In genomic region chr3:135862361-135862760, GRCh38 we compare ENCODE assay signal across 26 cellular contexts.
"Had no signal": no experiment of that assay in that cellular context is flagged by ENCODE, and none has a peak within 500 bp of the region (broad histone marks: within the 10 kb centered on the region; RNA-seq: fewer than 3 reads in every experiment).

No MANE protein-coding gene starts in this region.

- H3K4me1 ChIP-seq: esophagus muscularis mucosa, pancreas, spleen, testis, tibial nerve, upper lobe of right lung had no signal

- FAIRE-seq: endometrium, frontal cortex, pancreas had no signal

- H3K36me3 ChIP-seq: esophagus muscularis mucosa, heart left ventricle, pancreas, spleen, tibial nerve, upper lobe of right lung had no signal

- H3K27me3 ChIP-seq: esophagus muscularis mucosa, pancreas, testis, tibial nerve, upper lobe of right lung had no signal

- H3K36me3 Mint-ChIP-seq: naive B cell; stimulated activated memory B cell treated with anti-CD40 and anti-IgM and Interleukin-4, amounts not matched to agents 10 μg/mL and 1 μg/mL and 100 μg/mL, for 72 hours had no signal

- H3K4me3 Mint-ChIP-seq: naive B cell; nephron; stimulated activated memory B cell treated with anti-CD40 and anti-IgM and Interleukin-4, amounts not matched to agents 10 μg/mL and 1 μg/mL and 100 μg/mL, for 72 hours; stimulated activated naive CD8-positive, alpha-beta T cell treated with anti-CD3 and anti-CD28 coated beads, Interleukin-15, Interleukin-2, amounts not matched to agents 100 ng/mL and 50 ng/mL, for 24 hours had no signal

- H3K4me1 Mint-ChIP-seq: naive B cell; stimulated activated memory B cell treated with anti-CD40 and anti-IgM and Interleukin-4, amounts not matched to agents 10 μg/mL and 1 μg/mL and 100 μg/mL, for 72 hours had no signal

- H3K9me3 Mint-ChIP-seq: stimulated activated naive CD8-positive, alpha-beta T cell treated with anti-CD3 and anti-CD28 coated beads, Interleukin-15, Interleukin-2, amounts not matched to agents 100 ng/mL and 50 ng/mL, for 24 hours had no signal

- ATAC-seq: heart left ventricle; left colon; left ventricle myocardium superior; pancreas; right cardiac atrium; stimulated activated memory B cell treated with anti-CD40 and anti-IgM and Interleukin-4, amounts not matched to agents 10 μg/mL and 1 μg/mL and 100 μg/mL, for 72 hours; upper lobe of right lung had no signal

- H3K27ac ChIP-seq: esophagus muscularis mucosa, heart left ventricle, pancreas, spleen, testis, tibial nerve, upper lobe of right lung had no signal

- H3K4me3 ChIP-seq: esophagus muscularis mucosa, heart left ventricle, lung, pancreas, spleen, testis, tibial nerve, upper lobe of right lung had no signal

- H3K27me3 Mint-ChIP-seq: progenitor cell of endocrine pancreas; stimulated activated memory B cell treated with anti-CD40 and anti-IgM and Interleukin-4, amounts not matched to agents 10 μg/mL and 1 μg/mL and 100 μg/mL, for 72 hours; stimulated activated naive CD8-positive, alpha-beta T cell treated with anti-CD3 and anti-CD28 coated beads, Interleukin-15, Interleukin-2, amounts not matched to agents 100 ng/mL and 50 ng/mL, for 24 hours had no signal

- DNase-seq: effector memory CD4-positive, alpha-beta T cell; heart left ventricle; hippocampal formation; left colon; left ventricle myocardium superior; mesenchymal stem cell; midbrain; naive B cell; occipital lobe; pancreas; right cardiac atrium; spleen; stimulated activated CD4-positive, alpha-beta T cell treated with anti-CD3 and anti-CD28 coated beads, Interleukin-15, amount 100 ng/mL, for 24 hours; stimulated activated CD4-positive, alpha-beta T cell treated with anti-CD3 and anti-CD28 coated beads, Interleukin-1b, Interleukin-23, amount 100 ng/mL, for 48 hours; stimulated activated CD4-positive, alpha-beta T cell treated with anti-CD3 and anti-CD28 coated beads, Interleukin-4, amount 100 ng/mL, for 24 hours; testis; upper lobe of right lung had no signal

- H3K9me3 ChIP-seq: esophagus muscularis mucosa, pancreas, testis, upper lobe of right lung had no signal
